8 cellular contexts compared by ENCODE assay signal in the genomic region with DNA sequence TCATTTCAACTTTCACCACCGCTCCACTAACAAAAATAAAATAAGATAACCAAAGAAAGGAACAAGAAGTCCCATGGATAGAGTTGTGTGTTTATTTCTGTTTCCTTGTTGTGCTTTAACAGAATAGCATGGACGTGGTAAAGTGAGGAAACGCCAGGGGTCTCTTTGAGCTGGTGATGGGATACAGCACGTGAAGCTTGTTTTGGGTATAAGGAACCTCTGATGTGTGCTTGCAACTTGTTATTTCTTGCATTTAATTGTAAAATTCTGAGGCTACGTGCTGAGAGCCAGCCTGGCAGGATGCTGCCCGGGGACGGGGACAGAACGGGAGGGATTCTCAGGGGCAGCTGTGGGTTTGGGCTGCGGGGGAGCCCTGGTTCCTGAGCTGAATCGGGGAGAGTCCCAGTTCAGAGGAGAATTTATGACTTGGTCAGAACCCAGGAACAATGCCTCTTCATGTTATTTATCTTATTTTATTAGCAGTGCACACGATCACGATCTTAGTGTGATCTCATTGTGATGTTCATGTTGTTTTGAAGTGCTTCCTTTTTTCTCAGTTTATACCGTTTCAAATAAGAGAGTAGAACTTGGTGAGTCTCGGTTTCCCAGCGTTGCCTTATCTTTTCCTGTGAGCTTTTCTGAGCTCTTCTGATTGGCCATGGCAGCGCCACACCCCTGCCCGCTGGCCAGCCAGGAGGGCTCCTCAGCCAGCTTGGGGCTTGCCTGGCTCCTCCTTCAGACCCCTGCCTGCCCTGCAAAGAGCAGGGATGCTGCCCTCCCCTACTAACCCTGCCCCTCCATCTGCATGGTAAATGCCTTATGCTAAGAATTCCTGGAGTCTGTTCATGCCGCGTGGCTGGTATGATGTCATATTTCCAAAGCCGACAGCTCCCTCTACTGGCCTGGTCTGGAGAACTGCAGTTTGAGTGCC.
DNase-seq lines count a peak whose midpoint lies in the region; ATAC-seq, FAIRE-seq and TF ChIP-seq lines count a peak whose summit lies in the region.

No MANE protein-coding gene starts in this region.

- H3K27ac Mint-ChIP-seq in Calu3 (ENCODE audit: unreplicated experiment) = peak overlapping the region; percentile 67

- H3K4me1 Mint-ChIP-seq in Calu3 (ENCODE audit: low read depth, unreplicated experiment) = peaks cover 19% of the 10 kb centered on the region

- intact Hi-C loops in Calu3 (cut with micrococcal nuclease; ENCODE audit: unreplicated experiment) = loop anchor here (1.0 to 10.0 kb wide), 3 partner anchors 63 to 343 kb away; a partner anchor contains a TSS

- peak; percentile 15 for FAIRE-seq in endometrium (lab: Jason Lieb, UNC)

- DNase-seq in Calu3 (peak; percentile 89), HT1080 (ENCODE audit: low read depth) (peak; percentile 98), NOMO-1 treated with DMSO at 0.1 percent for 48 hours (lab: John Stamatoyannopoulos, UW; ENCODE audit: unreplicated experiment) (peak; percentile 99), mesenteric fat pad (ENCODE audit: low spot score) (peak; percentile 91)
- DNase-seq in activated CD8-positive, alpha-beta memory T cell treated with anti-CD3 and anti-CD28 coated beads, Interleukin-2, amount 50 U/mL, for 1 hour (ENCODE audit: extremely low read depth) = peak; percentile 57
- DNase-seq in stimulated activated CD8-positive, alpha-beta memory T cell treated with anti-CD3 and anti-CD28 coated beads, Interleukin-15, amount 100 ng/mL, for 24 hours (ENCODE audit: low read depth) = peak; percentile 43

- CTCF ChIA-PET in Calu3 (lab: Charles Lee) = interaction anchor here (0.6 to 3.7 kb wide), 15 partner anchors 8 to 343 kb away, joined by 3 to 75 read pairs (median 4); a partner anchor contains a TSS

- no peaks in the 10 kb centered on the region for H3K36me3 Mint-ChIP-seq in Calu3 (ENCODE audit: insufficient read depth, unreplicated experiment)

- peaks cover 20% of the 10 kb centered on the region for H3K27me3 Mint-ChIP-seq in Calu3 (ENCODE audit: unreplicated experiment)

- BruUV-seq in Calu3 (replicated peaks; lab: Mats Ljungman, UMichigan) = no TSS peak

- TF ChIP-seq CTCF in Calu3 (IDR thresholded peaks at IDR 0.05; ENCODE audit: unreplicated experiment) = peak; percentile 86

- peak; percentile 40 for ATAC-seq in GM21367 (IDR thresholded peaks at IDR 0.05; ENCODE audit: unreplicated experiment)

- H3K9me3 Mint-ChIP-seq in Calu3 (ENCODE audit: low read depth, unreplicated experiment) = no peaks in the 10 kb centered on the region

- peak overlapping the region; percentile 66 for H3K4me3 Mint-ChIP-seq in Calu3 (ENCODE audit: low read depth, unreplicated experiment)

Comparison
In these comparisons a context has a peak if more than half of its experiments do, and no peak if none do; other contexts are left out.
1. Peak in every context shown above with its lines: DNase-seq and ATAC-seq.
2. DNase-seq: peak in every context shown above with its lines; median percentile 99 in NOMO-1 treated with DMSO at 0.1 percent for 48 hours; 98 in HT1080; 91 in mesenteric fat pad; 89 in Calu3; 57 in activated CD8-positive, alpha-beta memory T cell treated with anti-CD3 and anti-CD28 coated beads, Interleukin-2, amount 50 U/mL, for 1 hour; 43 in stimulated activated CD8-positive, alpha-beta memory T cell treated with anti-CD3 and anti-CD28 coated beads, Interleukin-15, amount 100 ng/mL, for 24 hours.